3 cellular contexts compared by ENCODE assay signal in the genomic region with DNA sequence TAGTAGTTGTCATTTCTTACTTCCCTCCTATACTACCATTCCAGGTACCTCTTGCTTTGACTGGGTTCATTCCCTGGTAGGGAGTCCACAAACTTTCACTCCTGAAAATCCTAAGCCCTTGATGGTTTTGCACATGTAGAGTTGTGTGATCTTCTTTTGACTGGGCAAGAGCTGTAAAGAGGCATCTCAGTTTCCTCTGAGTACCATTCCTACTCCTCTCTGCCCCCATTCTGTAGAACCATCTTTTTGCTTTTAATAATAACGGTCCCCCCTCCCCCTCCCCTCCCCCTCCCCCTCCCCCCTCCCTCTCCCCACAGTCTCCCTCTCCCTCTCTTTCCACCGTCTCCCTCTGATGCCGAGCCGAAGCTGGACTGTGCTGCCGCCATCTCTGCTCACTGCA.
TF ChIP-seq lines count a peak whose summit lies in the region.

No MANE protein-coding gene starts in this region.

TF ChIP-seq in HepG2, 621 proteins besides CTCF, POLR2A, EP300 and RAD21:
- TF ChIP-seq FOXC1 (CRISPR knock-in tag; IDR thresholded peaks at IDR 0.05; ENCODE audit: borderline replicate concordance) (no peak), ZNF567 (CRISPR knock-in tag; IDR thresholded peaks at IDR 0.05; ENCODE audit: borderline replicate concordance) (no peak), SIN3A (IDR thresholded peaks at IDR 0.05; ENCODE audit: borderline replicate concordance, low read depth, low read length) (no peak), GLI4 (CRISPR knock-in tag; IDR thresholded peaks at IDR 0.05; ENCODE audit: borderline replicate concordance) (no peak), ZC3H13 (CRISPR knock-in tag; IDR thresholded peaks at IDR 0.05) (no peak), HNRNPK (IDR thresholded peaks at IDR 0.05; ENCODE audit: low read depth, low read length, poor library complexity, severe bottlenecking) (peak; percentile 67)
- TF ChIP-seq, protein P1, sequence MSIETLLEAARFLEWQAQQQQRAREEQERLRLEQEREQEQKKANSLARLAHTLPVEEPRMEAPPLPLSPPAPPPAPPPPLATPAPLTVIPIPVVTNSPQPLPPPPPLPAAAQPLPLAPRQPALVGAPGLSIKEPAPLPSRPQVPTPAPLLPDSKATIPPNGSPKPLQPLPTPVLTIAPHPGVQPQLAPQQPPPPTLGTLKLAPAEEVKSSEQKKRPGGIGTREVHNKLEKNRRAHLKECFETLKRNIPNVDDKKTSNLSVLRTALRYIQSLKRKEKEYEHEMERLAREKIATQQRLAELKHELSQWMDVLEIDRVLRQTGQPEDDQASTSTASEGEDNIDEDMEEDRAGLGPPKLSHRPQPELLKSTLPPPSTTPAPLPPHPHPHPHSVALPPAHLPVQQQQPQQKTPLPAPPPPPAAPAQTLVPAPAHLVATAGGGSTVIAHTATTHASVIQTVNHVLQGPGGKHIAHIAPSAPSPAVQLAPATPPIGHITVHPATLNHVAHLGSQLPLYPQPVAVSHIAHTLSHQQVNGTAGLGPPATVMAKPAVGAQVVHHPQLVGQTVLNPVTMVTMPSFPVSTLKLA (IDR thresholded peaks at IDR 0.05) = no peak
TF ChIP-seq in HepG2: peak in this region for 1.

TF ChIP-seq in K562, 482 proteins besides CTCF, POLR2A, EP300 and RAD21 (continues in another document):
- TF ChIP-seq, protein P2, sequence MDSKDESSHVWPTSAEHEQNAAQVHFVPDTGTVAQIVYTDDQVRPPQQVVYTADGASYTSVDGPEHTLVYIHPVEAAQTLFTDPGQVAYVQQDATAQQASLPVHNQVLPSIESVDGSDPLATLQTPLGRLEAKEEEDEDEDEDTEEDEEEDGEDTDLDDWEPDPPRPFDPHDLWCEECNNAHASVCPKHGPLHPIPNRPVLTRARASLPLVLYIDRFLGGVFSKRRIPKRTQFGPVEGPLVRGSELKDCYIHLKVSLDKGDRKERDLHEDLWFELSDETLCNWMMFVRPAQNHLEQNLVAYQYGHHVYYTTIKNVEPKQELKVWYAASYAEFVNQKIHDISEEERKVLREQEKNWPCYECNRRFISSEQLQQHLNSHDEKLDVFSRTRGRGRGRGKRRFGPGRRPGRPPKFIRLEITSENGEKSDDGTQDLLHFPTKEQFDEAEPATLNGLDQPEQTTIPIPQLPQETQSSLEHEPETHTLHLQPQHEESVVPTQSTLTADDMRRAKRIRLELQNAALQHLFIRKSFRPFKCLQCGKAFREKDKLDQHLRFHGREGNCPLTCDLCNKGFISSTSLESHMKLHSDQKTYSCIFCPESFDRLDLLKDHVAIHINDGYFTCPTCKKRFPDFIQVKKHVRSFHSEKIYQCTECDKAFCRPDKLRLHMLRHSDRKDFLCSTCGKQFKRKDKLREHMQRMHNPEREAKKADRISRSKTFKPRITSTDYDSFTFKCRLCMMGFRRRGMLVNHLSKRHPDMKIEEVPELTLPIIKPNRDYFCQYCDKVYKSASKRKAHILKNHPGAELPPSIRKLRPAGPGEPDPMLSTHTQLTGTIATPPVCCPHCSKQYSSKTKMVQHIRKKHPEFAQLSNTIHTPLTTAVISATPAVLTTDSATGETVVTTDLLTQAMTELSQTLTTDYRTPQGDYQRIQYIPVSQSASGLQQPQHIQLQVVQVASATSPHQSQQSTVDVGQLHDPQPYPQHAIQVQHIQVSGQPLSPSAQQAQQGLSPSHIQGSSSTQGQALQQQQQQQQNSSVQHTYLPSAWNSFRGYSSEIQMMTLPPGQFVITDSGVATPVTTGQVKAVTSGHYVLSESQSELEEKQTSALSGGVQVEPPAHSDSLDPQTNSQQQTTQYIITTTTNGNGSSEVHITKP (IDR thresholded peaks at IDR 0.05; ENCODE audit: partially characterized antibody) = no peak
- TF ChIP-seq HNRNPK (IDR thresholded peaks at IDR 0.05; ENCODE audit: low read depth, low read length, poor library complexity, severe bottlenecking) = peak; percentile 64
- no peak for TF ChIP-seq DDX20 (tag; IDR thresholded peaks at IDR 0.05; ENCODE audit: low read depth)
- TF ChIP-seq, protein P3, sequence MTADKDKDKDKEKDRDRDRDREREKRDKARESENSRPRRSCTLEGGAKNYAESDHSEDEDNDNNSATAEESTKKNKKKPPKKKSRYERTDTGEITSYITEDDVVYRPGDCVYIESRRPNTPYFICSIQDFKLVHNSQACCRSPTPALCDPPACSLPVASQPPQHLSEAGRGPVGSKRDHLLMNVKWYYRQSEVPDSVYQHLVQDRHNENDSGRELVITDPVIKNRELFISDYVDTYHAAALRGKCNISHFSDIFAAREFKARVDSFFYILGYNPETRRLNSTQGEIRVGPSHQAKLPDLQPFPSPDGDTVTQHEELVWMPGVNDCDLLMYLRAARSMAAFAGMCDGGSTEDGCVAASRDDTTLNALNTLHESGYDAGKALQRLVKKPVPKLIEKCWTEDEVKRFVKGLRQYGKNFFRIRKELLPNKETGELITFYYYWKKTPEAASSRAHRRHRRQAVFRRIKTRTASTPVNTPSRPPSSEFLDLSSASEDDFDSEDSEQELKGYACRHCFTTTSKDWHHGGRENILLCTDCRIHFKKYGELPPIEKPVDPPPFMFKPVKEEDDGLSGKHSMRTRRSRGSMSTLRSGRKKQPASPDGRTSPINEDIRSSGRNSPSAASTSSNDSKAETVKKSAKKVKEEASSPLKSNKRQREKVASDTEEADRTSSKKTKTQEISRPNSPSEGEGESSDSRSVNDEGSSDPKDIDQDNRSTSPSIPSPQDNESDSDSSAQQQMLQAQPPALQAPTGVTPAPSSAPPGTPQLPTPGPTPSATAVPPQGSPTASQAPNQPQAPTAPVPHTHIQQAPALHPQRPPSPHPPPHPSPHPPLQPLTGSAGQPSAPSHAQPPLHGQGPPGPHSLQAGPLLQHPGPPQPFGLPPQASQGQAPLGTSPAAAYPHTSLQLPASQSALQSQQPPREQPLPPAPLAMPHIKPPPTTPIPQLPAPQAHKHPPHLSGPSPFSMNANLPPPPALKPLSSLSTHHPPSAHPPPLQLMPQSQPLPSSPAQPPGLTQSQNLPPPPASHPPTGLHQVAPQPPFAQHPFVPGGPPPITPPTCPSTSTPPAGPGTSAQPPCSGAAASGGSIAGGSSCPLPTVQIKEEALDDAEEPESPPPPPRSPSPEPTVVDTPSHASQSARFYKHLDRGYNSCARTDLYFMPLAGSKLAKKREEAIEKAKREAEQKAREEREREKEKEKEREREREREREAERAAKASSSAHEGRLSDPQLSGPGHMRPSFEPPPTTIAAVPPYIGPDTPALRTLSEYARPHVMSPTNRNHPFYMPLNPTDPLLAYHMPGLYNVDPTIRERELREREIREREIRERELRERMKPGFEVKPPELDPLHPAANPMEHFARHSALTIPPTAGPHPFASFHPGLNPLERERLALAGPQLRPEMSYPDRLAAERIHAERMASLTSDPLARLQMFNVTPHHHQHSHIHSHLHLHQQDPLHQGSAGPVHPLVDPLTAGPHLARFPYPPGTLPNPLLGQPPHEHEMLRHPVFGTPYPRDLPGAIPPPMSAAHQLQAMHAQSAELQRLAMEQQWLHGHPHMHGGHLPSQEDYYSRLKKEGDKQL (CRISPR knock-in tag; IDR thresholded peaks at IDR 0.05; ENCODE audit: borderline replicate concordance) = no peak
- no peak for TF ChIP-seq DNMT1 (IDR thresholded peaks at IDR 0.05)
- no peak for TF ChIP-seq SMARCE1 (IDR thresholded peaks at IDR 0.05)
- TF ChIP-seq SIN3A (IDR thresholded peaks at IDR 0.05; ENCODE audit: borderline replicate concordance in 2 of 2, control insufficient read depth in 1 of 2, low read depth in 2 of 2, low read length in 2 of 2) = no peak
- TF ChIP-seq, protein P4, sequence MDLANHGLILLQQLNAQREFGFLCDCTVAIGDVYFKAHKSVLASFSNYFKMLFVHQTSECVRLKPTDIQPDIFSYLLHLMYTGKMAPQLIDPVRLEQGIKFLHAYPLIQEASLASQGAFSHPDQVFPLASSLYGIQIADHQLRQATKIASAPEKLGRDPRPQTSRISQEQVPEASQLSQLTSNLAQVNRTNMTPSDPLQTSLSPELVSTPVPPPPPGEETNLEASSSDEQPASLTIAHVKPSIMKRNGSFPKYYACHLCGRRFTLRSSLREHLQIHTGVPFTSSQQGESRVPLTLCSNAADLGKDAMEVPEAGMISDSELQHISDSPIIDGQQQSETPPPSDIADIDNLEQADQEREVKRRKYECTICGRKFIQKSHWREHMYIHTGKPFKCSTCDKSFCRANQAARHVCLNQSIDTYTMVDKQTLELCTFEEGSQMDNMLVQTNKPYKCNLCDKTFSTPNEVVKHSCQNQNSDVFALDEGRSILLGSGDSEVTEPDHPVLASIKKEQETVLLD (IDR thresholded peaks at IDR 0.05) = no peak
- no peak for TF ChIP-seq BCOR (IDR thresholded peaks at IDR 0.05)
- no peak for TF ChIP-seq ZBTB7A (IDR thresholded peaks at IDR 0.05; ENCODE audit: borderline replicate concordance, control insufficient read depth, low read depth, low read length)
- TF ChIP-seq PCBP1 (IDR thresholded peaks at IDR 0.05; ENCODE audit: low read depth, low read length, poor library complexity, severe bottlenecking) = peak; percentile 63

TF ChIP-seq in HEK293T, 16 proteins besides CTCF, POLR2A, EP300 and RAD21:
- no peak for TF ChIP-seq SP1 (IDR thresholded peaks at IDR 0.05)
- TF ChIP-seq HDGF (IDR thresholded peaks at IDR 0.05; ENCODE audit: borderline replicate concordance) = no peak
- no peak for TF ChIP-seq TARDBP (IDR thresholded peaks at IDR 0.05)
- no peak for TF ChIP-seq BHLHE40 (IDR thresholded peaks at IDR 0.05; ENCODE audit: borderline replicate concordance)
- TF ChIP-seq CTBP1 (IDR thresholded peaks at IDR 0.05; ENCODE audit: borderline replicate concordance) = no peak
- TF ChIP-seq, protein P5, sequence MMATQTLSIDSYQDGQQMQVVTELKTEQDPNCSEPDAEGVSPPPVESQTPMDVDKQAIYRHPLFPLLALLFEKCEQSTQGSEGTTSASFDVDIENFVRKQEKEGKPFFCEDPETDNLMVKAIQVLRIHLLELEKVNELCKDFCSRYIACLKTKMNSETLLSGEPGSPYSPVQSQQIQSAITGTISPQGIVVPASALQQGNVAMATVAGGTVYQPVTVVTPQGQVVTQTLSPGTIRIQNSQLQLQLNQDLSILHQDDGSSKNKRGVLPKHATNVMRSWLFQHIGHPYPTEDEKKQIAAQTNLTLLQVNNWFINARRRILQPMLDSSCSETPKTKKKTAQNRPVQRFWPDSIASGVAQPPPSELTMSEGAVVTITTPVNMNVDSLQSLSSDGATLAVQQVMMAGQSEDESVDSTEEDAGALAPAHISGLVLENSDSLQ (IDR thresholded peaks at IDR 0.05) = no peak
- TF ChIP-seq SUZ12 (IDR thresholded peaks at IDR 0.05) = no peak
- no peak for TF ChIP-seq ELF4 (IDR thresholded peaks at IDR 0.05)
- no peak for TF ChIP-seq L3MBTL2 (conservative IDR thresholded peaks at IDR 0.05)
- TF ChIP-seq ZNF384 (IDR thresholded peaks at IDR 0.05) = no peak
